1 cellular context compared by ENCODE assay signal in genomic region chr2:134838143-134838620, GRCh38.
TF ChIP-seq lines count a peak whose summit lies in the region.

Gene ACMSD, plus strand, starts transcription at chr2:134838616. Its CDS starts 67 bp downstream, at chr2:134838683.

TF ChIP-seq in A549, 52 proteins besides CTCF, POLR2A, EP300 and RAD21 (continued from another document):
- TF ChIP-seq RCOR1 (IDR thresholded peaks at IDR 0.05; ENCODE audit: low read depth, low read length) (no peak), MAFK (IDR thresholded peaks at IDR 0.05; ENCODE audit: partially characterized antibody) (no peak), JUNB (IDR thresholded peaks at IDR 0.05) (no peak), TP53 (CRISPR knock-in tag; IDR thresholded peaks at IDR 0.05) (no peak), MYC (IDR thresholded peaks at IDR 0.05; ENCODE audit: borderline replicate concordance, low read length) (no peak), BCL3 (IDR thresholded peaks at IDR 0.05) (no peak)
